In the genomic region with DNA sequence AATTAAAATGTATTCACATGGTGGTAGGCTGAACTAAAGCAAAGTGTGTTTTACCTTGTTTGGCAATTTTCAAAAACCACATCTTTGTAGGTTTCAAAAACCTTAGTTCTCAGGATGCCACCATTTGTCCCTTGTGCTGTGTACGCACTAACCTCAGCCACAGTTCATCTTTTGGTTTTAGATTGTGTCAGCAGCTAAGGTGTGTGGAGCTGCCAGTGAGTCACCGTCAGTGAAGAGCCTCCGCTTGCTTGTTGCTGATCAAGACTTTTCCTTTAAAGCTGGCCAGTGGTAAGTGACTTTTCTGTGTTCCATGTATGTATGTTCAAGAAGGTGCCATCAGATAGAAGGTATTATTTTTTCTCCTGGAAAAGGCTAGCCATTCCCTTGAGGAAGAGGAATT, we compare ENCODE assay signal across 9 cellular contexts. TPM values are rescaled to one million over a fixed set of nuclear protein-coding genes. Genes with fewer than 3 reads are reported as not detected.
DNase-seq lines count a peak whose midpoint lies in the region; ATAC-seq and TF ChIP-seq lines count a peak whose summit lies in the region.
"Had no signal": no experiment of that assay in that cellular context is flagged by ENCODE, and none has a peak within 500 bp of the region (broad histone marks: within the 10 kb centered on the region; RNA-seq: fewer than 3 reads in every experiment).

No MANE protein-coding gene starts in this region.

- no peak overlapping the region for H3K4me3 ChIP-seq in A673 (ENCODE audit: low read depth, low read length, poor library complexity, severe bottlenecking)

- CTCF ChIA-PET in A673 (lab: Charles Lee): no interaction called here

- no peaks in the 10 kb centered on the region for H3K27me3 ChIP-seq in A673 (replicated peaks; ENCODE audit: insufficient read depth, low read depth, low read length, poor library complexity)

- H3K36me3 ChIP-seq in A673 (ENCODE audit: insufficient read depth, low read length, poor library complexity, severe bottlenecking): no peaks in the 10 kb centered on the region

- no TSS peak for BruUV-seq in A673 (replicated peaks; lab: Mats Ljungman, UMichigan)

- no peaks in the 10 kb centered on the region for H3K4me1 ChIP-seq in A673 (ENCODE audit: insufficient read depth, low read length, poor library complexity, severe bottlenecking)

- H3K4me3 Mint-ChIP-seq in activated T-helper 1 cell treated with anti-CD3 and anti-CD28 coated beads, Interleukin-12 subunit alpha, Interleukin-12 subunit beta, Interleukin-2, Interleukin-4 antibody, amounts not matched to agents 30 ng/mL and 10 ng/mL and 1 ng/mL, durations not matched to agents 14 hours and 24 hours and 36 hours: peak overlapping the region; percentile 91

- H3K27ac ChIP-seq in A673 (ENCODE audit: low read depth, low read length, poor library complexity, severe bottlenecking) (no peak overlapping the region), caudate nucleus (ENCODE audit: low read depth, low read length) (no peak overlapping the region)
- H3K27ac ChIP-seq: parathyroid adenoma had no signal

- ATAC-seq in GM18868 (IDR thresholded peaks at IDR 0.05; ENCODE audit: unreplicated experiment): peak; percentile 92
- ATAC-seq in HG03196 (IDR thresholded peaks at IDR 0.05; ENCODE audit: unreplicated experiment): peak; percentile 46

- H3K9me3 ChIP-seq in A673 (ENCODE audit: low read depth, low read length, poor library complexity, severe bottlenecking): no peaks in the 10 kb centered on the region

- H3K4me1 Mint-ChIP-seq in activated T-helper 1 cell treated with anti-CD3 and anti-CD28 coated beads, Interleukin-12 subunit alpha, Interleukin-12 subunit beta, Interleukin-2, Interleukin-4 antibody, amounts not matched to agents 30 ng/mL and 10 ng/mL and 1 ng/mL, durations not matched to agents 14 hours and 24 hours and 36 hours (ENCODE audit: low read depth): peaks cover 65% of the 10 kb centered on the region

- peaks cover 29% of the 10 kb centered on the region for H3K36me3 Mint-ChIP-seq in activated T-helper 1 cell treated with anti-CD3 and anti-CD28 coated beads, Interleukin-12 subunit alpha, Interleukin-12 subunit beta, Interleukin-2, Interleukin-4 antibody, amounts not matched to agents 30 ng/mL and 10 ng/mL and 1 ng/mL, durations not matched to agents 14 hours and 24 hours and 36 hours (ENCODE audit: low read depth)

- intact Hi-C loops in activated T-helper 1 cell treated with anti-CD3 and anti-CD28 coated beads, Interleukin-12 subunit alpha, Interleukin-12 subunit beta, Interleukin-2, Interleukin-4 antibody, amounts not matched to agents 30 ng/mL and 10 ng/mL and 1 ng/mL, durations not matched to agents 14 hours and 24 hours and 36 hours (cut with micrococcal nuclease): loop anchor here (1.0 to 10.0 kb wide), 9 partner anchors 15 to 946 kb away; partner anchors contain the start of gene OXNAD1
- intact Hi-C loops in A673 (cut with micrococcal nuclease; ENCODE audit: unreplicated experiment): no loop called here

- POLR2A ChIA-PET in A673 (lab: Charles Lee; ENCODE audit: low non-redundant PET): no interaction called here

- H3K27ac Mint-ChIP-seq in activated T-helper 1 cell treated with anti-CD3 and anti-CD28 coated beads, Interleukin-12 subunit alpha, Interleukin-12 subunit beta, Interleukin-2, Interleukin-4 antibody, amounts not matched to agents 30 ng/mL and 10 ng/mL and 1 ng/mL, durations not matched to agents 14 hours and 24 hours and 36 hours: peak overlapping the region; percentile 93

- no peak for TF ChIP-seq CTCF in A673 (conservative IDR thresholded peaks at IDR 0.05; ENCODE audit: low read depth, low read length)

- DNase-seq in activated T-helper 1 cell treated with anti-CD3 and anti-CD28 coated beads, Interleukin-12 subunit alpha, Interleukin-12 subunit beta, Interleukin-2, Interleukin-4 antibody, amounts not matched to agents 30 ng/mL and 10 ng/mL and 1 ng/mL, durations not matched to agents 14 hours and 24 hours and 36 hours (ENCODE audit: low spot score): peak; percentile 72
- DNase-seq in stimulated activated CD4-positive, alpha-beta T cell treated with anti-CD3 and anti-CD28 coated beads, Interleukin-15, amount 100 ng/mL, for 1 hour (ENCODE audit: low read depth in 1 of 2, low spot score in 1 of 2): peak; percentile 31 to 34
- no peak for DNase-seq in A673 (ENCODE audit: low spot score)
- no peak for DNase-seq in NCI-H2029 treated with DMSO at 0.1 percent for 48 hours (lab: John Stamatoyannopoulos, UW)
- DNase-seq in AG08395 (ENCODE audit: low spot score): no peak
- no peak for DNase-seq in caudate nucleus (lab: John Stamatoyannopoulos, UW)

- no peaks in the 10 kb centered on the region for H3K27me3 Mint-ChIP-seq in activated T-helper 1 cell treated with anti-CD3 and anti-CD28 coated beads, Interleukin-12 subunit alpha, Interleukin-12 subunit beta, Interleukin-2, Interleukin-4 antibody, amounts not matched to agents 30 ng/mL and 10 ng/mL and 1 ng/mL, durations not matched to agents 14 hours and 24 hours and 36 hours (ENCODE audit: insufficient read depth)

- H3K9me3 Mint-ChIP-seq in activated T-helper 1 cell treated with anti-CD3 and anti-CD28 coated beads, Interleukin-12 subunit alpha, Interleukin-12 subunit beta, Interleukin-2, Interleukin-4 antibody, amounts not matched to agents 30 ng/mL and 10 ng/mL and 1 ng/mL, durations not matched to agents 14 hours and 24 hours and 36 hours: no peaks in the 10 kb centered on the region

RNA-seq across cellular contexts. Expression of gene OXNAD1, which starts 21.1 kb away (rescaled TPM):
- total RNA-seq in activated T-helper 1 cell treated with anti-CD3 and anti-CD28 coated beads, Interleukin-12 subunit alpha, Interleukin-12 subunit beta, Interleukin-2, Interleukin-4 antibody, amounts not matched to agents 30 ng/mL and 10 ng/mL and 1 ng/mL, durations not matched to agents 14 hours and 24 hours and 36 hours: 29.5 and 31.1 TPM in 2 replicates
- 19.8 and 21.5 TPM in 2 replicates for total RNA-seq in A673 (2021)

RNA-seq across cellular contexts. Expression of gene DPH3, which starts 21.4 kb away (rescaled TPM):
- 28.1 and 36.6 TPM in 2 replicates for total RNA-seq in activated T-helper 1 cell treated with anti-CD3 and anti-CD28 coated beads, Interleukin-12 subunit alpha, Interleukin-12 subunit beta, Interleukin-2, Interleukin-4 antibody, amounts not matched to agents 30 ng/mL and 10 ng/mL and 1 ng/mL, durations not matched to agents 14 hours and 24 hours and 36 hours
- total RNA-seq in A673 (2021): 24.0 and 26.4 TPM in 2 replicates

Comparison
In these comparisons a context has a peak if more than half of its experiments do, and no peak if none do; other contexts are left out.
1. DNase-seq: peak in activated T-helper 1 cell treated with anti-CD3 and anti-CD28 coated beads, Interleukin-12 subunit alpha, Interleukin-12 subunit beta, Interleukin-2, Interleukin-4 antibody, amounts not matched to agents 30 ng/mL and 10 ng/mL and 1 ng/mL, durations not matched to agents 14 hours and 24 hours and 36 hours (single experiment) and stimulated activated CD4-positive, alpha-beta T cell treated with anti-CD3 and anti-CD28 coated beads, Interleukin-15, amount 100 ng/mL, for 1 hour (2 of 2); none in A673 (single experiment), NCI-H2029 treated with DMSO at 0.1 percent for 48 hours (single experiment), AG08395 (single experiment) and caudate nucleus (0 of 61).